23 cellular contexts compared by ENCODE assay signal in the genomic region with DNA sequence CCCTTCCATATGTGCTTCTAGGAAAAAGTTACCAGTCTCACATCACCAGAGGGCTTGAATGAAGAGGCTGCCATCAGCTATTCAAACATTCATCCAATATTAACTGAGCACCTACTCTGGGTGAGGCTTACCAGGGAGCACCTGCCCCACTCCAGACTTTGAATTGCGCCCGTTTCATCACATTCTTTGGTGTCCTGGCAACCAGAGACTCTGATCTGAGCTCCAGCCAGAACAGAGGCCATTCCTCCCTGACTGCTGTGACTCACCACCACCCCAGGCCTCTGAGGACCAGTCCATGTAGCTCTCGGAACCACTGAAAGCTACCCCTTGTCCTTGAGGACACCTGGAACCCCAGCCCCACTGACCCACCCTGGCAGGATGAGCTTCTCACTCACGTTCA. TPM values are rescaled to one million over a fixed set of nuclear protein-coding genes. Genes with fewer than 3 reads are reported as not detected.
DNase-seq lines count a peak whose midpoint lies in the region; ATAC-seq, FAIRE-seq and TF ChIP-seq lines count a peak whose summit lies in the region.
"Had no signal": no experiment of that assay in that cellular context is flagged by ENCODE, and none has a peak within 500 bp of the region (broad histone marks: within the 10 kb centered on the region; RNA-seq: fewer than 3 reads in every experiment).

A gene (plus strand): TSS at position 229 of the 400 bp plus-strand sequence. CDS start 150 bp downstream, at position 379.

- no peaks in the 10 kb centered on the region for H3K27me3 Mint-ChIP-seq in natural killer cell treated with Interleukin-12 subunit alpha and Interleukin-12 subunit beta and Interleukin-15 and Interleukin-18, amount 100 ng/mL, for 72 hours
- H3K27me3 Mint-ChIP-seq: activated naive CD4-positive, alpha-beta T cell treated with anti-CD3 and anti-CD28 coated beads, Interleukin-2, amount 50 U/mL, for 24 hours; stimulated activated naive CD8-positive, alpha-beta T cell treated with anti-CD3 and anti-CD28 coated beads, Interleukin-15, Interleukin-2, amounts not matched to agents 100 ng/mL and 50 ng/mL, for 24 hours had no signal

- no peaks in the 10 kb centered on the region for H3K9me3 Mint-ChIP-seq in natural killer cell treated with Interleukin-12 subunit alpha and Interleukin-12 subunit beta and Interleukin-15 and Interleukin-18, amount 100 ng/mL, for 72 hours
- H3K9me3 Mint-ChIP-seq: activated naive CD4-positive, alpha-beta T cell treated with anti-CD3 and anti-CD28 coated beads, Interleukin-2, amount 50 U/mL, for 24 hours; stimulated activated naive CD8-positive, alpha-beta T cell treated with anti-CD3 and anti-CD28 coated beads, Interleukin-15, Interleukin-2, amounts not matched to agents 100 ng/mL and 50 ng/mL, for 24 hours had no signal

- H3K9me3 ChIP-seq in A549, result no peaks in the 10 kb centered on the region
- H3K9me3 ChIP-seq: gastroesophageal sphincter, right lobe of liver, upper lobe of left lung had no signal

- H3K4me3 Mint-ChIP-seq in natural killer cell treated with Interleukin-12 subunit alpha and Interleukin-12 subunit beta and Interleukin-15 and Interleukin-18, amount 100 ng/mL, for 72 hours, result no peak within 1 kb of the TSS
- H3K4me3 Mint-ChIP-seq: activated naive CD4-positive, alpha-beta T cell treated with anti-CD3 and anti-CD28 coated beads, Interleukin-2, amount 50 U/mL, for 24 hours; stimulated activated naive CD8-positive, alpha-beta T cell treated with anti-CD3 and anti-CD28 coated beads, Interleukin-15, Interleukin-2, amounts not matched to agents 100 ng/mL and 50 ng/mL, for 24 hours had no signal

- no peak for TF ChIP-seq RAD21 in A549 (conservative IDR thresholded peaks at IDR 0.05 in 1 of 2, IDR thresholded peaks at IDR 0.05 in 1 of 2)

- no peaks in the 10 kb centered on the region for H3K36me3 Mint-ChIP-seq in natural killer cell treated with Interleukin-12 subunit alpha and Interleukin-12 subunit beta and Interleukin-15 and Interleukin-18, amount 100 ng/mL, for 72 hours
- H3K36me3 Mint-ChIP-seq: activated naive CD4-positive, alpha-beta T cell treated with anti-CD3 and anti-CD28 coated beads, Interleukin-2, amount 50 U/mL, for 24 hours had no signal

- DNase-seq in A549 (ENCODE audit: low read depth in 1 of 2, low spot score in 1 of 2) (peak in 1 of 2 experiments; percentile 19), ELF-1 (ENCODE audit: low read depth, low spot score) (peak; percentile 25), RPMI7951 (ENCODE audit: low read depth) (peak; percentile 10), islet precursor cell (peak; percentile 80), GM19240 (ENCODE audit: insufficient read length, low spot score) (no peak), DMS153 treated with DMSO at 0.1 percent for 48 hours (lab: John Stamatoyannopoulos, UW; ENCODE audit: unreplicated experiment) (no peak)
- DNase-seq in activated T-cell treated with anti-CD3 and anti-CD28 coated beads, Interleukin-2, amount 50 U/mL, for 1 hour, result no peak
- DNase-seq in natural killer cell treated with Interleukin-12 subunit alpha and Interleukin-12 subunit beta and Interleukin-15 and Interleukin-18, amount 100 ng/mL, for 72 hours (ENCODE audit: low spot score), result no peak
- DNase-seq: activated CD4-positive, alpha-beta T cell treated with anti-CD3 and anti-CD28 coated beads, Interleukin-2, amount 50 U/mL, for 4 hours; COR-L47; dermis blood vessel endothelial cell; MM.1S; NCI-H1694 treated with DMSO at 0.1 percent for 48 hours; occipital lobe; right lobe of liver; SHP77 had no signal

- no peak for FAIRE-seq in A549 (lab: Jason Lieb, UNC)

- H3K27ac ChIP-seq in A549, result no peak within 1 kb of the TSS
- H3K27ac ChIP-seq: epithelial cell of prostate, gastroesophageal sphincter, right lobe of liver, upper lobe of left lung had no signal

- CTCF ChIA-PET in A549 (lab: Yijun Ruan, JAX), result interaction anchor here (0.6 to 4.4 kb wide), 7 partner anchors 9 to 400 kb away, joined by 3 to 18 read pairs (median 3); a partner anchor contains a TSS

- peak; percentile 54 to 64; a peak in 4 of 6 replicates for ATAC-seq in A549
- ATAC-seq in natural killer cell treated with Interleukin-12 subunit alpha and Interleukin-12 subunit beta and Interleukin-15 and Interleukin-18, amount 100 ng/mL, for 72 hours, result no peak
- ATAC-seq: gastroesophageal sphincter had no signal

- 68% methylated on average over 4 of the region's 4 CpGs for whole genome bisulfite sequencing in A549 (ENCODE audit: missing lambda C conversion rate)

- TF ChIP-seq POLR2A in A549 (IDR thresholded peaks at IDR 0.05; ENCODE audit: low read length), result no peak

- H3K4me1 ChIP-seq in A549, result no peaks in the 10 kb centered on the region
- H3K4me1 ChIP-seq: right lobe of liver, upper lobe of left lung had no signal

- TF ChIP-seq EP300 in A549 (IDR thresholded peaks at IDR 0.05), result no peak

- no peak within 1 kb of the TSS for H3K4me3 ChIP-seq in A549
- H3K4me3 ChIP-seq: gastroesophageal sphincter, right lobe of liver, upper lobe of left lung had no signal

- POLR2A ChIA-PET in A549 (lab: Yijun Ruan, JAX), result no interaction called here

- no peak for TF ChIP-seq CTCF in A549 (IDR thresholded peaks at IDR 0.05)

- H3K27ac Mint-ChIP-seq in natural killer cell treated with Interleukin-12 subunit alpha and Interleukin-12 subunit beta and Interleukin-15 and Interleukin-18, amount 100 ng/mL, for 72 hours, result no peak within 1 kb of the TSS
- H3K27ac Mint-ChIP-seq: activated naive CD4-positive, alpha-beta T cell treated with anti-CD3 and anti-CD28 coated beads, Interleukin-2, amount 50 U/mL, for 24 hours; stimulated activated naive CD8-positive, alpha-beta T cell treated with anti-CD3 and anti-CD28 coated beads, Interleukin-15, Interleukin-2, amounts not matched to agents 100 ng/mL and 50 ng/mL, for 24 hours had no signal

- H3K4me1 Mint-ChIP-seq in natural killer cell treated with Interleukin-12 subunit alpha and Interleukin-12 subunit beta and Interleukin-15 and Interleukin-18, amount 100 ng/mL, for 72 hours (ENCODE audit: low read depth in 2 of 2), result no peaks in the 10 kb centered on the region
- H3K4me1 Mint-ChIP-seq: activated naive CD4-positive, alpha-beta T cell treated with anti-CD3 and anti-CD28 coated beads, Interleukin-2, amount 50 U/mL, for 24 hours had no signal

- H3K4me2 ChIP-seq in A549, result no peak within 1 kb of the TSS

TF ChIP-seq in A549, 52 proteins besides CTCF, POLR2A, EP300 and RAD21 (continues in another document):
- TF ChIP-seq, protein P1, sequence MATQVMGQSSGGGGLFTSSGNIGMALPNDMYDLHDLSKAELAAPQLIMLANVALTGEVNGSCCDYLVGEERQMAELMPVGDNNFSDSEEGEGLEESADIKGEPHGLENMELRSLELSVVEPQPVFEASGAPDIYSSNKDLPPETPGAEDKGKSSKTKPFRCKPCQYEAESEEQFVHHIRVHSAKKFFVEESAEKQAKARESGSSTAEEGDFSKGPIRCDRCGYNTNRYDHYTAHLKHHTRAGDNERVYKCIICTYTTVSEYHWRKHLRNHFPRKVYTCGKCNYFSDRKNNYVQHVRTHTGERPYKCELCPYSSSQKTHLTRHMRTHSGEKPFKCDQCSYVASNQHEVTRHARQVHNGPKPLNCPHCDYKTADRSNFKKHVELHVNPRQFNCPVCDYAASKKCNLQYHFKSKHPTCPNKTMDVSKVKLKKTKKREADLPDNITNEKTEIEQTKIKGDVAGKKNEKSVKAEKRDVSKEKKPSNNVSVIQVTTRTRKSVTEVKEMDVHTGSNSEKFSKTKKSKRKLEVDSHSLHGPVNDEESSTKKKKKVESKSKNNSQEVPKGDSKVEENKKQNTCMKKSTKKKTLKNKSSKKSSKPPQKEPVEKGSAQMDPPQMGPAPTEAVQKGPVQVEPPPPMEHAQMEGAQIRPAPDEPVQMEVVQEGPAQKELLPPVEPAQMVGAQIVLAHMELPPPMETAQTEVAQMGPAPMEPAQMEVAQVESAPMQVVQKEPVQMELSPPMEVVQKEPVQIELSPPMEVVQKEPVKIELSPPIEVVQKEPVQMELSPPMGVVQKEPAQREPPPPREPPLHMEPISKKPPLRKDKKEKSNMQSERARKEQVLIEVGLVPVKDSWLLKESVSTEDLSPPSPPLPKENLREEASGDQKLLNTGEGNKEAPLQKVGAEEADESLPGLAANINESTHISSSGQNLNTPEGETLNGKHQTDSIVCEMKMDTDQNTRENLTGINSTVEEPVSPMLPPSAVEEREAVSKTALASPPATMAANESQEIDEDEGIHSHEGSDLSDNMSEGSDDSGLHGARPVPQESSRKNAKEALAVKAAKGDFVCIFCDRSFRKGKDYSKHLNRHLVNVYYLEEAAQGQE (IDR thresholded peaks at IDR 0.05), result no peak
- TF ChIP-seq CHD4 (IDR thresholded peaks at IDR 0.05; ENCODE audit: borderline replicate concordance) (no peak), PHF8 (IDR thresholded peaks at IDR 0.05; ENCODE audit: borderline replicate concordance, low read depth) (no peak), RCOR1 (IDR thresholded peaks at IDR 0.05; ENCODE audit: low read depth, low read length) (no peak), MYC (IDR thresholded peaks at IDR 0.05; ENCODE audit: borderline replicate concordance, low read length) (no peak), RFX5 (IDR thresholded peaks at IDR 0.05) (no peak), CBX8 (IDR thresholded peaks at IDR 0.05) (no peak), TFCP2L1 (CRISPR knock-in tag; IDR thresholded peaks at IDR 0.05) (no peak), CHD2 (IDR thresholded peaks at IDR 0.05; ENCODE audit: low read length, partially characterized antibody) (no peak), EHF (CRISPR knock-in tag; IDR thresholded peaks at IDR 0.05) (no peak), ZFP36 (IDR thresholded peaks at IDR 0.05; ENCODE audit: borderline replicate concordance, partially characterized antibody) (no peak), FOSB (CRISPR knock-in tag; IDR thresholded peaks at IDR 0.05) (no peak), GATA3 (IDR thresholded peaks at IDR 0.05; ENCODE audit: borderline replicate concordance) (no peak), SMC3 (IDR thresholded peaks at IDR 0.05) (no peak)

RNA-seq across cellular contexts. Expression of the gene that starts here (rescaled TPM):
- polyA plus RNA-seq in A549 (2011; rRNA removed) (0.03 TPM in 1 of 2 replicates, not detected in the other), A549 (2017; fragmentation: RNase III; extraction: RNeasy Plus Mini Kit Qiagen cat#74134 plus additional on column Dnase treatment) (0.01 to 0.03 TPM in 2 of 3 replicates, not detected in the other)
- 0.01 TPM in 2 replicates for polyA plus RNA-seq in A549 (2012; cell fraction: cytosol; rRNA removed)
- 0.02 and 0.04 TPM in 2 replicates for polyA plus RNA-seq in A549 (2012; cell fraction: nucleus; rRNA removed)
- polyA minus RNA-seq in A549 (2011; rRNA and poly(A)+ RNA removed), result not detected in 2 replicates
- not detected in 2 replicates for total RNA-seq in RPMI7951 (2014; rRNA removed; shearing (Covaris generic))
- not detected for total RNA-seq in natural killer cell treated with Interleukin-12 subunit alpha and Interleukin-12 subunit beta and Interleukin-15 and Interleukin-18, amount 100 ng/mL, for 72 hours
- total RNA-seq: dermis blood vessel endothelial cell, NCI-H460, occipital lobe had no signal
- polyA plus RNA-seq: AG04450 had no signal

Comparison
In these comparisons a context has a peak if more than half of its experiments do, and no peak if none do; other contexts are left out.
1. Peak in ATAC-seq in A549; RNA of the gene not detected or under 1 TPM.
2. Peak in DNase-seq in RPMI7951; RNA of the gene not detected or under 1 TPM.
3. DNase-seq: peak in ELF-1 (single experiment) and islet precursor cell (single experiment); none in GM19240 (single experiment), DMS153 treated with DMSO at 0.1 percent for 48 hours (single experiment), activated T-cell treated with anti-CD3 and anti-CD28 coated beads, Interleukin-2, amount 50 U/mL, for 1 hour (single experiment) and natural killer cell treated with Interleukin-12 subunit alpha and Interleukin-12 subunit beta and Interleukin-15 and Interleukin-18, amount 100 ng/mL, for 72 hours (single experiment).